16 cellular contexts compared by ENCODE assay signal in genomic region chr19:3381701-3382372, GRCh38. TPM values are rescaled to one million over a fixed set of nuclear protein-coding genes. Genes with fewer than 3 reads are reported as not detected.
DNase-seq lines count a peak whose midpoint lies in the region; ATAC-seq and TF ChIP-seq lines count a peak whose summit lies in the region.
"Had no signal": no experiment of that assay in that cellular context is flagged by ENCODE, and none has a peak within 500 bp of the region (broad histone marks: within the 10 kb centered on the region; RNA-seq: fewer than 3 reads in every experiment).

No MANE protein-coding gene starts in this region.

- H2BK15ac ChIP-seq in mesenchymal stem cell (ENCODE audit: low read depth, poor library complexity, severe bottlenecking), result no peak overlapping the region

- DNase-seq in PC-3 (no peak), mammary epithelial cell (no peak), mesenchymal stem cell (no peak), NCI-H2029 treated with DMSO at 0.1 percent for 48 hours (lab: John Stamatoyannopoulos, UW) (no peak), NAMALWA (ENCODE audit: low spot score) (no peak), NCI-H187 treated with DMSO at 0.1 percent for 48 hours (lab: John Stamatoyannopoulos, UW) (no peak)
- DNase-seq in activated effector memory CD4-positive, alpha-beta T cell treated with Interleukin-2 at 50 U/mL for 16 hours, result no peak
- DNase-seq: activated CD4-positive, alpha-beta T cell treated with anti-CD3 and anti-CD28 coated beads for 4 hours; CD4-positive, alpha-beta memory T cell; DMS79; naive thymus-derived CD8-positive, alpha-beta T cell; NCI-H2081; NK-92 treated with Interleukin-12 subunit alpha and Interleukin-12 subunit beta, amount 100 ng/mL, for 24 hours; SW 1271 had no signal

- no peak overlapping the region for H2AFZ ChIP-seq in PC-3 (ENCODE audit: low read length)
- no peak overlapping the region for H2AFZ ChIP-seq in mammary epithelial cell (ENCODE audit: low read depth, low read length)
- no peak overlapping the region for H2AFZ ChIP-seq in mesenchymal stem cell (ENCODE audit: low read depth, low read length)

- no peak overlapping the region for H2BK120ac ChIP-seq in mesenchymal stem cell (ENCODE audit: low read depth, low read length)

- H3K4me2 ChIP-seq in PC-3 (ENCODE audit: low read length) (no peak overlapping the region), mammary epithelial cell (ENCODE audit: insufficient read depth, low read depth, low read length) (no peak overlapping the region), mesenchymal stem cell (ENCODE audit: low read length, poor library complexity, severe bottlenecking) (no peak overlapping the region)

- no peak for ATAC-seq in PC-3
- ATAC-seq: naive thymus-derived CD8-positive, alpha-beta T cell had no signal

- dilution Hi-C loops in mammary epithelial cell (cut with HindIII; ENCODE audit: low sequenced_read_pairs), result no loop called here

- no peak overlapping the region for H2BK5ac ChIP-seq in mesenchymal stem cell (ENCODE audit: low read depth, low read length, poor library complexity, severe bottlenecking)

- no peak overlapping the region for H2BK12ac ChIP-seq in mesenchymal stem cell (ENCODE audit: low read length in 2 of 2)

- H4K20me1 ChIP-seq in PC-3 (ENCODE audit: low read length) (peaks cover 5% of the 10 kb centered on the region; the same call in 1 of the 2 replicates), mammary epithelial cell (ENCODE audit: insufficient read depth, low read length) (peaks cover 7% of the 10 kb centered on the region)

- no peak overlapping the region for H2AK5ac ChIP-seq in mesenchymal stem cell (ENCODE audit: low read length, severe bottlenecking)

- BruUV-seq in PC-3 (replicated peaks; lab: Mats Ljungman, UMichigan) (TSS peak; percentile 81), mammary epithelial cell (replicated peaks; lab: Mats Ljungman, UMichigan) (TSS peak; percentile 93)

- H3K4me1 ChIP-seq in PC-3 (ENCODE audit: insufficient read depth, low read length), result no peaks in the 10 kb centered on the region
- H3K4me1 ChIP-seq in mammary epithelial cell (ENCODE audit: insufficient read depth, low read length), result peaks cover 5% of the 10 kb centered on the region
- H3K4me1 ChIP-seq in mesenchymal stem cell (ENCODE audit: control insufficient read depth, insufficient read depth, low read depth, low read length), result peaks cover 18% of the 10 kb centered on the region
- H3K4me1 ChIP-seq in stomach smooth muscle (ENCODE audit: control insufficient read depth, insufficient read depth, low read length), result peaks cover 62% of the 10 kb centered on the region

- CTCF ChIA-PET in PC-3 (lab: Charles Lee), result no interaction called here
- CTCF ChIA-PET in mammary epithelial cell (lab: Charles Lee; ENCODE audit: low non-redundant PET), result no interaction called here

- no peak overlapping the region for H3K14ac ChIP-seq in mesenchymal stem cell (ENCODE audit: low read length in 2 of 2)

- no peaks in the 10 kb centered on the region for H3K9me3 ChIP-seq in PC-3 (ENCODE audit: low read length)
- H3K9me3 ChIP-seq in mammary epithelial cell (replicated peaks; ENCODE audit: insufficient read depth, low read length), result no peaks in the 10 kb centered on the region
- no peaks in the 10 kb centered on the region for H3K9me3 ChIP-seq in mesenchymal stem cell (ENCODE audit: control insufficient read depth, low read length)
- no peaks in the 10 kb centered on the region for H3K9me3 ChIP-seq in stomach smooth muscle (ENCODE audit: control insufficient read depth in 2 of 2, low read length in 2 of 2)
- H3K9me3 ChIP-seq: thoracic aorta had no signal

- peaks cover 26% of the 10 kb centered on the region for H3K79me1 ChIP-seq in mesenchymal stem cell (replicated peaks; ENCODE audit: low read length, poor library complexity, severe bottlenecking)

- H3K4me3 ChIP-seq in PC-3 (ENCODE audit: low read length) (no peak overlapping the region), mammary epithelial cell (replicated peaks in 1 of 3; ENCODE audit: insufficient read depth in 1 of 3, low read depth in 2 of 3, low read length in 3 of 3) (no peak overlapping the region), mesenchymal stem cell (ENCODE audit: insufficient read depth in 1 of 2, low read depth in 1 of 2, low read length in 2 of 2) (no peak overlapping the region), stomach smooth muscle (ENCODE audit: low read length in 2 of 2) (no peak overlapping the region)
- H3K4me3 ChIP-seq: thoracic aorta had no signal

- no peak overlapping the region for H3K4ac ChIP-seq in mesenchymal stem cell (ENCODE audit: low read depth in 1 of 2, low read length in 2 of 2)

- no peak overlapping the region for H3K27ac ChIP-seq in PC-3 (ENCODE audit: low read length)
- H3K27ac ChIP-seq in mammary epithelial cell (ENCODE audit: insufficient read depth, low read depth, low read length), result no peak overlapping the region
- H3K27ac ChIP-seq in mesenchymal stem cell (ENCODE audit: low read length, poor library complexity, severe bottlenecking), result no peak overlapping the region
- H3K27ac ChIP-seq in stomach smooth muscle (ENCODE audit: low read length), result peak overlapping the region; percentile 71

- H3K79me2 ChIP-seq in PC-3 (ENCODE audit: low read length) (peaks cover 83% of the 10 kb centered on the region), mammary epithelial cell (ENCODE audit: insufficient read depth, low read length) (peaks cover 94% of the 10 kb centered on the region)

- H4K8ac ChIP-seq in mesenchymal stem cell (ENCODE audit: low read length), result peak overlapping the region; percentile 7

- H3K36me3 ChIP-seq in PC-3 (ENCODE audit: low read depth, low read length) (no peaks in the 10 kb centered on the region), mammary epithelial cell (ENCODE audit: insufficient read depth, low read length) (peaks cover 7% of the 10 kb centered on the region), mesenchymal stem cell (ENCODE audit: control insufficient read depth in 1 of 2, insufficient read depth in 2 of 2, low read depth in 1 of 2, low read length in 2 of 2) (peaks cover 20 to 32% of the 10 kb centered on the region in 2 experiments), stomach smooth muscle (ENCODE audit: control insufficient read depth in 2 of 2, insufficient read depth in 2 of 2, low read length in 2 of 2) (peaks cover 8 to 11% of the 10 kb centered on the region in 2 donors)

- no peaks in the 10 kb centered on the region for H3K27me3 ChIP-seq in PC-3 (ENCODE audit: low read length)
- no peaks in the 10 kb centered on the region for H3K27me3 ChIP-seq in mammary epithelial cell (ENCODE audit: insufficient read depth, low read length)
- H3K27me3 ChIP-seq in mesenchymal stem cell (ENCODE audit: control insufficient read depth in 1 of 2, insufficient read depth in 1 of 2, low read length in 2 of 2), result no peaks in the 10 kb centered on the region
- no peaks in the 10 kb centered on the region for H3K27me3 ChIP-seq in stomach smooth muscle (ENCODE audit: control insufficient read depth in 1 of 2, insufficient read depth in 2 of 2, low read length in 2 of 2)

- no peak overlapping the region for H3K9ac ChIP-seq in PC-3 (ENCODE audit: low read length)
- no peak overlapping the region for H3K9ac ChIP-seq in mammary epithelial cell (ENCODE audit: insufficient read depth, low read length)
- H3K9ac ChIP-seq in mesenchymal stem cell (ENCODE audit: low read length), result peak overlapping the region; percentile 47
- H3K9ac ChIP-seq in stomach smooth muscle (ENCODE audit: low read length in 2 of 2), result no peak overlapping the region

- H3K9me2 ChIP-seq in PC-3 (replicated peaks; ENCODE audit: low read length), result no peaks in the 10 kb centered on the region

- in situ Hi-C loops in mammary epithelial cell (cut with MboI; ENCODE audit: low sequenced_read_pairs in 2 of 2), result no loop called here

- no peak overlapping the region for H3K18ac ChIP-seq in mesenchymal stem cell (ENCODE audit: low read depth in 1 of 2, low read length in 2 of 2)

- POLR2A ChIA-PET in PC-3 (lab: Charles Lee; ENCODE audit: unreplicated experiment), result no interaction called here

- 91% methylated on average over 29 of the region's 59 CpGs for WGBS in mammary epithelial cell (ENCODE audit: low coverage, missing lambda C conversion rate)
- WGBS in mesenchymal stem cell, result 96% methylated on average over 59 of the region's 59 CpGs

- H3K23ac ChIP-seq in mesenchymal stem cell (ENCODE audit: low read length in 2 of 2), result no peak overlapping the region

- intact Hi-C loops in PC-3 (cut with micrococcal nuclease) (no loop called here), mammary epithelial cell (cut with micrococcal nuclease) (no loop called here)

- no peaks in the 10 kb centered on the region for H3F3A ChIP-seq in PC-3 (ENCODE audit: low read length, unreplicated experiment)

- TF ChIP-seq CTCF in PC-3 (conservative IDR thresholded peaks at IDR 0.05; ENCODE audit: low read depth, low read length) (no peak), mammary epithelial cell (conservative IDR thresholded peaks at IDR 0.05 in 1 of 2, IDR thresholded peaks at IDR 0.05 in 1 of 2; ENCODE audit: extremely low read depth in 1 of 2, insufficient read depth in 1 of 2, low read depth in 1 of 2, low read length in 2 of 2) (no peak)

- peak overlapping the region; percentile 34 for H4K91ac ChIP-seq in mesenchymal stem cell (ENCODE audit: low read length)

RNA-seq across cellular contexts. Expression of gene NFIC, which starts 15.5 kb away (rescaled TPM):
- total RNA-seq in PC-3 (2014; rRNA removed) (31.7 and 49.6 TPM in 2 replicates), mammary epithelial cell (10 to 100 TPM; 43.7 to 77.5 TPM)
- 8.9 TPM for polyA plus RNA-seq in mammary epithelial cell
- polyA minus RNA-seq in mammary epithelial cell, result 43.2 TPM
- polyA plus RNA-seq in mesenchymal stem cell (2013, experiment 1 of 2), result 101 TPM
- 98.4 TPM for polyA plus RNA-seq in mesenchymal stem cell (2013, experiment 2 of 2)
